In genomic region chr21:46184625-46185555, GRCh38 we compare ENCODE assay signal across 8 cellular contexts.
DNase-seq lines count a peak whose midpoint lies in the region; ATAC-seq lines count a peak whose summit lies in the region.

No MANE protein-coding gene starts in this region.

- DNase-seq in C1 segment of cervical spinal cord (lab: John Stamatoyannopoulos, UW) (peak in 13 of 14 donors; percentile 53 to 85 (median 75)), HCEC 1CT (peak; percentile 38), NCI-H2227 treated with DMSO at 0.1 percent for 48 hours (lab: John Stamatoyannopoulos, UW) (peak; percentile 47), iris pigment epithelial cell (ENCODE audit: low read depth) (peak; percentile 92), smooth muscle cell of the brain vasculature (ENCODE audit: low read depth, low spot score) (peak; percentile 58)
- peak; percentile 60 for DNase-seq in activated CD4-positive, CD25-positive, alpha-beta regulatory T cell treated with anti-CD3 and anti-CD28 coated beads, Interleukin-2, amount 50 U/mL, for 16 hours (ENCODE audit: low read depth, low spot score)
- peak in 1 of 2 donors; percentile 79 for DNase-seq in central memory CD8-positive, alpha-beta T cell (ENCODE audit: low spot score in 2 of 2)

- H3K27ac Mint-ChIP-seq in central memory CD8-positive, alpha-beta T cell (ENCODE audit: low read depth) = peak overlapping the region; percentile 26

- no peaks in the 10 kb centered on the region for H3K4me1 Mint-ChIP-seq in central memory CD8-positive, alpha-beta T cell

- H3K9me3 Mint-ChIP-seq in central memory CD8-positive, alpha-beta T cell = no peaks in the 10 kb centered on the region

- ATAC-seq in central memory CD8-positive, alpha-beta T cell (replicated peaks; ENCODE audit: extremely low read depth, poor library complexity, severe bottlenecking) = peak; percentile 91
- ATAC-seq in GM19023 (IDR thresholded peaks at IDR 0.05; ENCODE audit: unreplicated experiment) = no peak

- H3K4me3 Mint-ChIP-seq in central memory CD8-positive, alpha-beta T cell = peak overlapping the region; percentile 71

- H3K36me3 Mint-ChIP-seq in central memory CD8-positive, alpha-beta T cell (ENCODE audit: insufficient read depth) = peaks cover 3% of the 10 kb centered on the region

- H3K27me3 Mint-ChIP-seq in central memory CD8-positive, alpha-beta T cell = no peaks in the 10 kb centered on the region
